8 cellular contexts compared by ENCODE assay signal in genomic region chr5:180860887-180861822, GRCh38. TPM values are rescaled to one million over a fixed set of nuclear protein-coding genes. Genes with fewer than 3 reads are reported as not detected.
DNase-seq lines count a peak whose midpoint lies in the region; ATAC-seq and TF ChIP-seq lines count a peak whose summit lies in the region.

TSS of gene ZFP62 (minus strand) at chr5:180861276. CDS start at chr5:180861219, 57 bp downstream.

- H3K4me3 ChIP-seq in cardiac fibroblast (replicated peaks in 1 of 2; ENCODE audit: low read depth in 2 of 2, low read length in 2 of 2) = peak within 1 kb of the TSS; percentile 93 to 99

- TF ChIP-seq CTCF in activated B cell treated with CpG ODN at 0.5 μM for 24 hours (IDR thresholded peaks at IDR 0.05) (no peak), cardiac fibroblast (IDR thresholded peaks at IDR 0.05; ENCODE audit: low read depth, low read length) (no peak)

- H3K27me3 Mint-ChIP-seq in activated B cell treated with CpG ODN at 0.5 μM for 24 hours = no peaks in the 10 kb centered on the region

- in situ Hi-C loops in GM18951 (cut with MboI; ENCODE audit: low sequenced_read_pairs, unreplicated experiment) = no loop called here

- peaks cover 18% of the 10 kb centered on the region for H3K4me1 Mint-ChIP-seq in activated B cell treated with CpG ODN at 0.5 μM for 24 hours

- CTCF ChIA-PET in activated B cell treated with CpG ODN at 0.5 μM for 24 hours (lab: Charles Lee) = interaction anchor here (1.1 to 1.7 kb wide), 3 partner anchors 72 to 324 kb away, joined by 3 to 5 read pairs (median 5); no protein-coding TSS in a partner anchor

- peak; percentile 72 for TF ChIP-seq POLR2A in GM18951 (IDR thresholded peaks at IDR 0.05; ENCODE audit: extremely low read depth, insufficient read depth, insufficient read length)

- peak within 1 kb of the TSS; percentile 94 for H3K27ac Mint-ChIP-seq in activated B cell treated with CpG ODN at 0.5 μM for 24 hours

- intact Hi-C loops in activated B cell treated with CpG ODN at 0.5 μM for 24 hours (cut with micrococcal nuclease) = loop anchor here (1.0 to 5.0 kb wide), 13 partner anchors 29 to 569 kb away; partner anchors contain the start of genes CNOT6, MAPK9, TRIM41 and TRIM52

- no peaks in the 10 kb centered on the region for H3K9me3 Mint-ChIP-seq in activated B cell treated with CpG ODN at 0.5 μM for 24 hours

- ATAC-seq in HG03175 (IDR thresholded peaks at IDR 0.05; ENCODE audit: unreplicated experiment) = peak; percentile 84
- peak; percentile 82 for ATAC-seq in activated B cell treated with CpG ODN at 0.5 μM for 24 hours (ENCODE audit: low read depth)

- peak within 1 kb of the TSS; percentile 94 for H3K4me3 Mint-ChIP-seq in activated B cell treated with CpG ODN at 0.5 μM for 24 hours

- peak; percentile 96 for DNase-seq in AG08396 (ENCODE audit: low spot score)
- peak; percentile 77 for DNase-seq in NCI-H2227 treated with DMSO at 0.1 percent for 48 hours (lab: John Stamatoyannopoulos, UW)
- DNase-seq in activated B cell treated with CpG ODN at 0.5 μM for 24 hours = peak; percentile 92
- peak; percentile 89 to 94 for DNase-seq in cardiac fibroblast (ENCODE audit: low read depth in 2 of 2)
- peak; percentile 91 for DNase-seq in iris pigment epithelial cell (ENCODE audit: low read depth)
- DNase-seq in stimulated activated CD4-positive, alpha-beta T cell treated with anti-CD3 and anti-CD28 coated beads, Interleukin-12 subunit alpha, Interleukin-12 subunit beta, amount 100 ng/mL, for 24 hours (ENCODE audit: low read depth in 2 of 2) = peak; percentile 73 to 75

- POLR2A ChIA-PET in activated B cell treated with CpG ODN at 0.5 μM for 24 hours (lab: Charles Lee) = interaction anchor here (0.6 to 4.4 kb wide), 28 partner anchors 8 to 508 kb away, joined by 3 to 118 read pairs (median 8); partner anchors contain the start of genes GFPT2, MGAT1, RACK1 and TRIM41

- H3K36me3 Mint-ChIP-seq in activated B cell treated with CpG ODN at 0.5 μM for 24 hours (ENCODE audit: low read depth) = peaks cover 23% of the 10 kb centered on the region

RNA-seq across cellular contexts. Expression of gene ZFP62, which starts in this region (rescaled TPM):
- total RNA-seq in activated B cell treated with CpG ODN at 0.5 μM for 24 hours = 43.7 and 45.6 TPM in 2 replicates

Comparison
In these comparisons a context has a peak if more than half of its experiments do, and no peak if none do; other contexts are left out.
1. Peak in every context shown above with its lines: DNase-seq, ATAC-seq and H3K4me3 ChIP-seq.